17 cellular contexts compared by ENCODE assay signal in genomic region chr3:158918451-158918850, GRCh38.
"Had no signal": no experiment of that assay in that cellular context is flagged by ENCODE, and none has a peak within 500 bp of the region (broad histone marks: within the 10 kb centered on the region; RNA-seq: fewer than 3 reads in every experiment).

No MANE protein-coding gene starts in this region.

- H3K9me3 Mint-ChIP-seq: activated naive CD8-positive, alpha-beta T cell treated with anti-CD3 and anti-CD28 coated beads, Interleukin-2, amount 10 ng/mL, durations not matched to agents 7 days and 5 days; endodermal cell; naive B cell; neural crest cell; stimulated activated naive B cell treated with anti-CD40 and anti-IgM and Interleukin-4, amounts not matched to agents 10 μg/mL and 1 μg/mL and 100 μg/mL, for 72 hours; T-cell; WTC11 had no signal

- H3K4me3 ChIP-seq: coronary artery, heart right ventricle, lower lobe of right lung, sigmoid colon, transverse colon had no signal

- H3K27me3 ChIP-seq: heart right ventricle, sigmoid colon, transverse colon had no signal

- ATAC-seq: T-cell had no signal

- H3K4me1 ChIP-seq: heart right ventricle, lower lobe of right lung, sigmoid colon, transverse colon had no signal

- H3K9me3 ChIP-seq: heart right ventricle, lower lobe of right lung, sigmoid colon, transverse colon had no signal

- H3K27ac ChIP-seq: coronary artery, heart right ventricle, lower lobe of right lung, sigmoid colon, transverse colon had no signal

- H3K4me1 Mint-ChIP-seq: activated naive CD8-positive, alpha-beta T cell treated with anti-CD3 and anti-CD28 coated beads, Interleukin-2, amount 10 ng/mL, durations not matched to agents 7 days and 5 days; naive B cell; neural crest cell; stimulated activated naive B cell treated with anti-CD40 and anti-IgM and Interleukin-4, amounts not matched to agents 10 μg/mL and 1 μg/mL and 100 μg/mL, for 72 hours; T-cell had no signal

- DNase-seq: activated CD4-positive, alpha-beta T cell treated with anti-CD3 and anti-CD28 coated beads, Interleukin-2, amount 50 U/mL, for 4 hours; activated CD8-positive, alpha-beta memory T cell treated with anti-CD3 and anti-CD28 coated beads, Interleukin-2, amount 50 U/mL, for 48 hours; activated naive CD4-positive, alpha-beta T cell treated with Interleukin-2 at 50 U/mL for 16 hours; activated naive CD8-positive, alpha-beta T cell treated with anti-CD3 and anti-CD28 coated beads, Interleukin-2, amount 10 ng/mL, durations not matched to agents 7 days and 5 days; cerebellar nuclear complex; lower lobe of right lung; naive B cell; sigmoid colon; T-cell; T-helper 9 cell had no signal

- H3K27ac Mint-ChIP-seq: activated naive CD8-positive, alpha-beta T cell treated with anti-CD3 and anti-CD28 coated beads, Interleukin-2, amount 10 ng/mL, durations not matched to agents 7 days and 5 days; endodermal cell; naive B cell; stimulated activated naive B cell treated with anti-CD40 and anti-IgM and Interleukin-4, amounts not matched to agents 10 μg/mL and 1 μg/mL and 100 μg/mL, for 72 hours; T-cell; WTC11 had no signal

- H3K4me3 Mint-ChIP-seq: activated naive CD8-positive, alpha-beta T cell treated with anti-CD3 and anti-CD28 coated beads, Interleukin-2, amount 10 ng/mL, durations not matched to agents 7 days and 5 days; endodermal cell; naive B cell; neural crest cell; stimulated activated naive B cell treated with anti-CD40 and anti-IgM and Interleukin-4, amounts not matched to agents 10 μg/mL and 1 μg/mL and 100 μg/mL, for 72 hours; T-cell; WTC11 had no signal

- H3K36me3 ChIP-seq: heart right ventricle, lower lobe of right lung, sigmoid colon, transverse colon had no signal

- H3K36me3 Mint-ChIP-seq: activated naive CD8-positive, alpha-beta T cell treated with anti-CD3 and anti-CD28 coated beads, Interleukin-2, amount 10 ng/mL, durations not matched to agents 7 days and 5 days; naive B cell; stimulated activated naive B cell treated with anti-CD40 and anti-IgM and Interleukin-4, amounts not matched to agents 10 μg/mL and 1 μg/mL and 100 μg/mL, for 72 hours; T-cell; WTC11 had no signal
